Comparison of ENCODE assay signal across 1 cellular context in the genomic region with DNA sequence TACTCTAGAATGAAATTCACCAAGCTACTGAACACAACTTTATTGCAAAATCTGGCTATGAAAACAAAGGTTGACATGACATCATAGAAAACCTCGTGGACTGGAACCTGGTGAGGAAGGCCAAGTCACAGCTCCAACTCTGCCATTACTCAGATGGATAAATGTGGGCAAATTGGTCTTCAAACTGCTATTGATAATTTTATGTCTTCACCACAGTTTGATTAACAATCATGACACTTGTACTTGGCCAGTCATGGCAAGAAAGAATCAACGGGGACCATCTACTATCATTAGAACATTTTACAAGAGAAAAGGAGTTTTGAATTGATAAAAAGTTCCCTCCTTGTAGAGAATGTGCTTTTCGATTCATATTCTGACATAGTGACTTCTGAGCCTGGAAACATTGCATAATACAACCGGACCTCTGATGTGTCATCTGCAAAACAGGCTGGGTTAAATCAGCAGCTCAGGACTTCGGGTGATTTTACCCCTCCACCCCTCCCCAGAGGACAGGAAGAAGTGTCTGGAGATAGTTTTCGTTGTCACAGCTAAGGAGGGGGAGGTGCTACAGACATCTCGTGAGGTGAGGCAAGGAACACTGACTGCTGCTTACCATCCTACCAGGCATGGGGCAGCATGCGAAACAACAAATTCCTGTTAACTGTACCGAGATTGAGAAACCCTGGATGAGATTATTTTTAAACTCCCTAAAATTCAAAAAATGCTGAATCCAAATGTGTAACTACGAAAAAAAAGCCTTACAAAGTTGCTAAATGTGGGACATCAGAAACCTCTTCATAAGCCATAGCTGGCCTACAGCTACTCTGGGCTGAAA.
TF ChIP-seq lines count a peak whose summit lies in the region.

No MANE protein-coding gene starts in this region.

TF ChIP-seq in liver, 16 proteins besides CTCF, POLR2A, EP300 and RAD21 (continued from another document):
- TF ChIP-seq ZBTB33 (IDR thresholded peaks at IDR 0.05) = no peak
